Comparison of ENCODE assay signal across 8 cellular contexts in genomic region chr19:7293795-7294570, GRCh38. TPM values are rescaled to one million over a fixed set of nuclear protein-coding genes. Genes with fewer than 3 reads are reported as not detected.
A peak's percentile ranks its signal among the peaks of the same experiment; 100 is the strongest.
DNase-seq lines count a peak whose midpoint lies in the region; ATAC-seq and TF ChIP-seq lines count a peak whose summit lies in the region.

Gene INSR (minus strand): TSS chr19:7294414. CDS start chr19:7293891, 523 bp downstream.

- intact Hi-C loops in MCF 10A (cut with micrococcal nuclease), result loop anchor here (1.0 to 5.0 kb wide), 2 partner anchors 96 to 147 kb away; no protein-coding TSS in a partner anchor
- intact Hi-C loops in gastrocnemius medialis (cut with DNase I; ENCODE audit: low total_unique reads), result loop anchor here (1.0 to 2.0 kb wide), 5 partner anchors 28 to 195 kb away; no protein-coding TSS in a partner anchor

- no peaks in the 10 kb centered on the region for H3K9me3 Mint-ChIP-seq in T-helper 2 cell treated with Interferon-gamma antibody and Interleukin-4, amounts not matched to agents 5 μg/mL and 100 μg/mL, for 36 hours
- no peaks in the 10 kb centered on the region for H3K9me3 Mint-ChIP-seq in MCF 10A (ENCODE audit: unreplicated experiment)

- H3K4me1 ChIP-seq in iPS-18a (ENCODE audit: control insufficient read depth, low read depth, low read length) (peaks cover 4% of the 10 kb centered on the region), gastrocnemius medialis (peaks cover 8 to 17% of the 10 kb centered on the region in 2 donors)

- H3K27me3 ChIP-seq in GM06990 (replicated peaks; ENCODE audit: control insufficient read depth, insufficient read depth, low read length) (no peaks in the 10 kb centered on the region), iPS-18a (ENCODE audit: control insufficient read depth, insufficient read depth, low read length) (peaks cover 20% of the 10 kb centered on the region), gastrocnemius medialis (no peaks in the 10 kb centered on the region)

- H3K4me3 Mint-ChIP-seq in T-helper 2 cell treated with Interferon-gamma antibody and Interleukin-4, amounts not matched to agents 5 μg/mL and 100 μg/mL, for 36 hours, result peak within 1 kb of the TSS; percentile 71
- peak within 1 kb of the TSS; percentile 79 for H3K4me3 Mint-ChIP-seq in MCF 10A (ENCODE audit: unreplicated experiment)

- CTCF ChIA-PET in MCF 10A (lab: Yijun Ruan, JAX), result no interaction called here

- ATAC-seq in HG02763 (IDR thresholded peaks at IDR 0.05; ENCODE audit: unreplicated experiment) (peak; percentile 71), gastrocnemius medialis (peak; percentile 82 to 90), GM18517 (IDR thresholded peaks at IDR 0.05; ENCODE audit: unreplicated experiment) (no peak)

- H3K36me3 ChIP-seq in GM06990 (ENCODE audit: control insufficient read depth, insufficient read depth, low read length) (no peaks in the 10 kb centered on the region), iPS-18a (ENCODE audit: control insufficient read depth, low read depth, low read length) (no peaks in the 10 kb centered on the region), gastrocnemius medialis (no peaks in the 10 kb centered on the region)

- TF ChIP-seq POLR2A in gastrocnemius medialis (IDR thresholded peaks at IDR 0.05), result peak; percentile 77 to 86

- no peak within 1 kb of the TSS for H3K27ac Mint-ChIP-seq in T-helper 2 cell treated with Interferon-gamma antibody and Interleukin-4, amounts not matched to agents 5 μg/mL and 100 μg/mL, for 36 hours
- no peak within 1 kb of the TSS for H3K27ac Mint-ChIP-seq in MCF 10A (ENCODE audit: low read depth, unreplicated experiment)

- DNase-seq in GM06990 (ENCODE audit: extremely low read depth, insufficient read length) (peak; percentile 93), NCI-H146 treated with DMSO at 0.1 percent for 48 hours (lab: John Stamatoyannopoulos, UW; ENCODE audit: unreplicated experiment) (peak; percentile 33), MCF 10A (ENCODE audit: unreplicated experiment) (peak; percentile 91), gastrocnemius medialis (peak; percentile 86 to 93)
- peak; percentile 60 for DNase-seq in T-helper 2 cell treated with Interferon-gamma antibody and Interleukin-4, amounts not matched to agents 5 μg/mL and 100 μg/mL, for 36 hours (ENCODE audit: low spot score)

- peaks cover 5% of the 10 kb centered on the region for H3K4me1 Mint-ChIP-seq in T-helper 2 cell treated with Interferon-gamma antibody and Interleukin-4, amounts not matched to agents 5 μg/mL and 100 μg/mL, for 36 hours (ENCODE audit: low read depth)
- H3K4me1 Mint-ChIP-seq in MCF 10A (ENCODE audit: insufficient read depth, unreplicated experiment), result peaks cover 6% of the 10 kb centered on the region

- POLR2A ChIA-PET in MCF 10A (lab: Yijun Ruan, JAX), result interaction anchor here (0.7 to 1.8 kb wide), 9 partner anchors 22 to 474 kb away, joined by 3 to 14 read pairs (median 3); partner anchors contain the start of gene ZNF557

- H3K27me3 Mint-ChIP-seq in T-helper 2 cell treated with Interferon-gamma antibody and Interleukin-4, amounts not matched to agents 5 μg/mL and 100 μg/mL, for 36 hours (ENCODE audit: low read depth), result peaks cover 41% of the 10 kb centered on the region
- H3K27me3 Mint-ChIP-seq in MCF 10A (ENCODE audit: insufficient read depth, unreplicated experiment), result no peaks in the 10 kb centered on the region

- BruUV-seq in MCF 10A (replicated peaks; lab: Mats Ljungman, UMichigan), result no TSS peak

- H3K27ac ChIP-seq in iPS-18a (ENCODE audit: low read length) (no peak within 1 kb of the TSS), gastrocnemius medialis (peak within 1 kb of the TSS; percentile 92 to 99 (median 98))

- TF ChIP-seq CTCF in GM06990 (IDR thresholded peaks at IDR 0.05; ENCODE audit: insufficient read depth, low read length, poor library complexity, severe bottlenecking) (no peak), MCF 10A (IDR thresholded peaks at IDR 0.05; ENCODE audit: unreplicated experiment) (no peak), gastrocnemius medialis (IDR thresholded peaks at IDR 0.05 in 4 of 5, conservative IDR thresholded peaks at IDR 0.05 in 1 of 5) (no peak)

- H3K9me3 ChIP-seq in iPS-18a (ENCODE audit: control insufficient read depth, low read depth, low read length), result no peaks in the 10 kb centered on the region
- H3K9me3 ChIP-seq in gastrocnemius medialis, result no peaks in the 10 kb centered on the region

- H3K36me3 Mint-ChIP-seq in T-helper 2 cell treated with Interferon-gamma antibody and Interleukin-4, amounts not matched to agents 5 μg/mL and 100 μg/mL, for 36 hours (ENCODE audit: low read depth), result no peaks in the 10 kb centered on the region
- H3K36me3 Mint-ChIP-seq in MCF 10A (ENCODE audit: insufficient read depth, unreplicated experiment), result peaks cover 5% of the 10 kb centered on the region

- no peak within 1 kb of the TSS for H3K9ac ChIP-seq in iPS-18a (ENCODE audit: low read length)

- in situ Hi-C loops in gastrocnemius medialis (cut with MboI; ENCODE audit: low sequenced_read_pairs in 4 of 4), result loop anchor here in 2 of 4 donors (5.0 to 10.0 kb wide), 3 partner anchors 97 to 149 kb away; no protein-coding TSS in a partner anchor

- H3K4me3 ChIP-seq in GM06990 (replicated peaks; ENCODE audit: low read depth, low read length) (peak within 1 kb of the TSS; percentile 83), iPS-18a (ENCODE audit: low read length) (peak within 1 kb of the TSS; percentile 61), gastrocnemius medialis (peak within 1 kb of the TSS; percentile 76 to 98 (median 86))

RNA-seq across cellular contexts. Expression of gene INSR, which starts in this region (rescaled TPM):
- total RNA-seq in MCF 10A (2022) (8.8 and 11.8 TPM in 2 replicates), gastrocnemius medialis (100 to 1,000 TPM in 1 of 4 donors, 10 to 100 TPM in 3; 54.0 to 226 (median 71.1) TPM)

Comparison
In these comparisons a context has a peak if more than half of its experiments do, and no peak if none do; other contexts are left out.
1. DNase-seq: peak in every context shown above with its lines; median percentile 93 in GM06990; 91 in MCF 10A; 90 in gastrocnemius medialis; 60 in T-helper 2 cell treated with Interferon-gamma antibody and Interleukin-4, amounts not matched to agents 5 μg/mL and 100 μg/mL, for 36 hours; 33 in NCI-H146 treated with DMSO at 0.1 percent for 48 hours.